34 cellular contexts compared by ENCODE assay signal in genomic region chr1:203717120-203717519, GRCh38. TPM values are rescaled to one million over a fixed set of nuclear protein-coding genes. Genes with fewer than 3 reads are reported as not detected.
"Had no signal": no experiment of that assay in that cellular context is flagged by ENCODE, and none has a peak within 500 bp of the region (broad histone marks: within the 10 kb centered on the region; RNA-seq: fewer than 3 reads in every experiment).

No MANE protein-coding gene starts in this region.

- FAIRE-seq: astrocyte, bronchial epithelial cell had no signal

- H3K4me3 ChIP-seq: adrenal gland, ascending aorta, body of pancreas, breast epithelium, cardiac muscle cell had no signal

- H3K27me3 ChIP-seq: adrenal gland, ascending aorta, body of pancreas, brain microvascular endothelial cell, breast epithelium, cardiac muscle cell had no signal

- H3K36me3 ChIP-seq: breast epithelium had no signal

- H3K9me3 ChIP-seq: adrenal gland, ascending aorta, body of pancreas, breast epithelium had no signal

- DNase-seq: activated effector memory CD4-positive, alpha-beta T cell treated with anti-CD3 and anti-CD28 coated beads, Interleukin-2, amount 50 U/mL, for 16 hours; activated effector memory CD4-positive, alpha-beta T cell treated with Interleukin-2 at 50 U/mL for 16 hours; activated gamma-delta T cell; activated gamma-delta T cell treated with Interleukin-2 at 50 U/mL for 16 hours; activated naive CD4-positive, alpha-beta T cell; activated naive CD4-positive, alpha-beta T cell treated with anti-CD3 and anti-CD28 coated beads for 36 hours; activated naive CD4-positive, alpha-beta T cell treated with anti-CD3 and anti-CD28 coated beads, Interleukin-2, amount 10 ng/mL, durations not matched to agents 7 days and 5 days; activated naive CD4-positive, alpha-beta T cell treated with anti-CD3 and anti-CD28 coated beads, Interleukin-2, amount 50 U/mL, for 16 hours; activated naive CD4-positive, alpha-beta T cell treated with Interleukin-2 at 50 U/mL for 16 hours; activated naive CD8-positive, alpha-beta T cell treated with anti-CD3 and anti-CD28 coated beads for 36 hours; activated naive CD8-positive, alpha-beta T cell treated with anti-CD3 and anti-CD28 coated beads, Interleukin-2, amount 10 ng/mL, durations not matched to agents 7 days and 5 days; activated naive CD8-positive, alpha-beta T cell treated with anti-CD3 and anti-CD28 coated beads, Interleukin-2, amount 50 U/mL, for 24 hours; activated T-cell treated with anti-CD3 and anti-CD28 coated beads, Interleukin-2, amount 50 U/mL, for 24 hours; activated T-cell treated with anti-CD3 and anti-CD28 coated beads, Interleukin-2, amount 50 U/mL, for 4 hours; activated T-cell treated with anti-CD3 and anti-CD28 coated beads, Interleukin-2, amount 50 U/mL, for 48 hours; activated T-cell treated with anti-CD3 and anti-CD28 coated beads, Interleukin-2, amount 50 U/mL, for 72 hours; adrenal gland; amniotic stem cell; amygdala; anterior cingulate cortex; aorta; body of pancreas; brain microvascular endothelial cell; caudate nucleus; central memory CD4-positive, alpha-beta T cell; cerebellar nuclear complex had no signal

- ATAC-seq: activated naive CD4-positive, alpha-beta T cell treated with anti-CD3 and anti-CD28 coated beads, Interleukin-2, amount 50 U/mL, for 72 hours; activated naive CD8-positive, alpha-beta T cell treated with anti-CD3 and anti-CD28 coated beads, Interleukin-2, amount 50 U/mL, for 24 hours; activated T-cell treated with anti-CD3 and anti-CD28 coated beads, Interleukin-2, amount 50 U/mL, for 4 hours; activated T-cell treated with anti-CD3 and anti-CD28 coated beads, Interleukin-2, amount 50 U/mL, for 72 hours; activated T-helper 17 cell treated with anti-CD3 and anti-CD28 coated beads, Interleukin-2, amount 50 U/mL, for 72 hours; body of pancreas had no signal

- H3K27ac ChIP-seq: adrenal gland, ascending aorta, body of pancreas, brain microvascular endothelial cell, breast epithelium, cardiac muscle cell had no signal

- H3K4me1 ChIP-seq: adrenal gland, ascending aorta, body of pancreas, breast epithelium had no signal

RNA-seq across cellular contexts. Expression of gene LAX1, which starts 47.9 kb away (rescaled TPM):
- total RNA-seq: ascending aorta, astrocyte, bronchial epithelial cell, cardiac muscle cell, cerebellum had no signal
